ENCODE assay signal across 9 cellular contexts in the genomic region with DNA sequence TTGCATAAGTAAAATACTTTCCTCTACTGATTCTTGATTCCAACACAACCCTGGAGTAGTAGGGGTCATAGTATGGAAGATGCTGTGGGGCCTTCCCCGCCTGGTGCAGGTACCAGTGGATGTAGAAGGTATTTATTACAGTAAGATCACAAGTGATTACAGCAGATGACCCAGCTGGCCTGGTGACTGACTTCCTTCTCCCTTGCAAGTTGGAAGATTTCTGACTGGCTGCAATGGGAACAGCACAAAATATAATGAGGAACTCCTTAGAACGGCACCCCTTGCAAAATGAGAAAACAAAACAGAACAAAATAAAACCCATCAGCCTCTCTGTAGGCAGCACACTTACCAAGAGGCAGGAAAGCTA.
DNase-seq lines count a peak whose midpoint lies in the region; ATAC-seq lines count a peak whose summit lies in the region.
"Had no signal": no experiment of that assay in that cellular context is flagged by ENCODE, and none has a peak within 500 bp of the region (broad histone marks: within the 10 kb centered on the region; RNA-seq: fewer than 3 reads in every experiment).

No MANE protein-coding gene starts in this region.

- H3K4me1 Mint-ChIP-seq in CD4-positive, alpha-beta memory T cell = peaks cover 12 to 53% (median 17%) of the 10 kb centered on the region in 4 donors
- peaks cover 58% of the 10 kb centered on the region for H3K4me1 Mint-ChIP-seq in activated naive CD8-positive, alpha-beta T cell treated with anti-CD3 and anti-CD28 coated beads, Interleukin-2, amount 50 U/mL, for 24 hours
- H3K4me1 Mint-ChIP-seq in natural killer cell treated with Interleukin-12 subunit alpha and Interleukin-12 subunit beta and Interleukin-15 and Interleukin-18, amount 100 ng/mL, for 72 hours (ENCODE audit: low read depth in 2 of 2) = peaks cover 71 to 89% of the 10 kb centered on the region in 2 donors

- no peak for DNase-seq in CD4-positive, alpha-beta memory T cell
- DNase-seq in activated naive CD8-positive, alpha-beta T cell treated with anti-CD3 and anti-CD28 coated beads, Interleukin-2, amount 50 U/mL, for 24 hours = no peak
- no peak for DNase-seq in natural killer cell treated with Interleukin-12 subunit alpha and Interleukin-12 subunit beta and Interleukin-15 and Interleukin-18, amount 100 ng/mL, for 72 hours (ENCODE audit: low spot score)

- H3K27me3 Mint-ChIP-seq in CD4-positive, alpha-beta memory T cell = no peaks in the 10 kb centered on the region
- H3K27me3 Mint-ChIP-seq in activated naive CD8-positive, alpha-beta T cell treated with anti-CD3 and anti-CD28 coated beads, Interleukin-2, amount 50 U/mL, for 24 hours = no peaks in the 10 kb centered on the region
- no peaks in the 10 kb centered on the region for H3K27me3 Mint-ChIP-seq in natural killer cell treated with Interleukin-12 subunit alpha and Interleukin-12 subunit beta and Interleukin-15 and Interleukin-18, amount 100 ng/mL, for 72 hours

- H3K4me3 Mint-ChIP-seq in CD4-positive, alpha-beta memory T cell = peak overlapping the region; percentile 73 to 84 (median 79)
- peak overlapping the region; percentile 81 for H3K4me3 Mint-ChIP-seq in activated naive CD8-positive, alpha-beta T cell treated with anti-CD3 and anti-CD28 coated beads, Interleukin-2, amount 50 U/mL, for 24 hours
- peak overlapping the region; percentile 91 for H3K4me3 Mint-ChIP-seq in natural killer cell treated with Interleukin-12 subunit alpha and Interleukin-12 subunit beta and Interleukin-15 and Interleukin-18, amount 100 ng/mL, for 72 hours

- POLR2A ChIA-PET in CD4-positive, alpha-beta memory T cell (lab: Charles Lee; ENCODE audit: partially characterized antibody) = interaction anchor here (0.6 to 2.3 kb wide), 12 partner anchors 10 to 119 kb away, joined by 3 to 13 read pairs (median 6); no protein-coding TSS in a partner anchor

- no peaks in the 10 kb centered on the region for H3K27me3 ChIP-seq in CD4-positive, alpha-beta memory T cell (ENCODE audit: insufficient read depth, low read length)
- H3K27me3 ChIP-seq: tibial artery had no signal

- no peak overlapping the region for H3K4me3 ChIP-seq in CD4-positive, alpha-beta memory T cell (ENCODE audit: low read length in 2 of 2)
- H3K4me3 ChIP-seq: tibial artery had no signal

- no peaks in the 10 kb centered on the region for H3K36me3 Mint-ChIP-seq in CD4-positive, alpha-beta memory T cell
- H3K36me3 Mint-ChIP-seq in activated naive CD8-positive, alpha-beta T cell treated with anti-CD3 and anti-CD28 coated beads, Interleukin-2, amount 50 U/mL, for 24 hours (ENCODE audit: low read depth) = no peaks in the 10 kb centered on the region
- no peaks in the 10 kb centered on the region for H3K36me3 Mint-ChIP-seq in natural killer cell treated with Interleukin-12 subunit alpha and Interleukin-12 subunit beta and Interleukin-15 and Interleukin-18, amount 100 ng/mL, for 72 hours

- H3K9me3 ChIP-seq in CD4-positive, alpha-beta memory T cell (ENCODE audit: control insufficient read depth in 1 of 2, low read length in 2 of 2) = no peaks in the 10 kb centered on the region
- H3K9me3 ChIP-seq: tibial artery had no signal

- peak overlapping the region in 6 of 7 donors; percentile 71 to 91 (median 86) for H3K27ac Mint-ChIP-seq in CD4-positive, alpha-beta memory T cell
- H3K27ac Mint-ChIP-seq in activated naive CD8-positive, alpha-beta T cell treated with anti-CD3 and anti-CD28 coated beads, Interleukin-2, amount 50 U/mL, for 24 hours = peak overlapping the region; percentile 68
- peak overlapping the region; percentile 98 to 99 for H3K27ac Mint-ChIP-seq in natural killer cell treated with Interleukin-12 subunit alpha and Interleukin-12 subunit beta and Interleukin-15 and Interleukin-18, amount 100 ng/mL, for 72 hours

- intact Hi-C loops in CD4-positive, alpha-beta memory T cell (cut with micrococcal nuclease) = loop anchor here (1.0 to 2.0 kb wide), 3 partner anchors 14 to 228 kb away; no protein-coding TSS in a partner anchor

- H3K36me3 ChIP-seq in CD4-positive, alpha-beta memory T cell (ENCODE audit: insufficient read depth, low read length) = no peaks in the 10 kb centered on the region
- H3K36me3 ChIP-seq: tibial artery had no signal

- H3K9me3 Mint-ChIP-seq in CD4-positive, alpha-beta memory T cell = no peaks in the 10 kb centered on the region
- H3K9me3 Mint-ChIP-seq in activated naive CD8-positive, alpha-beta T cell treated with anti-CD3 and anti-CD28 coated beads, Interleukin-2, amount 50 U/mL, for 24 hours = no peaks in the 10 kb centered on the region
- H3K9me3 Mint-ChIP-seq in natural killer cell treated with Interleukin-12 subunit alpha and Interleukin-12 subunit beta and Interleukin-15 and Interleukin-18, amount 100 ng/mL, for 72 hours = no peaks in the 10 kb centered on the region

- ATAC-seq in HG02938 (IDR thresholded peaks at IDR 0.05; ENCODE audit: unreplicated experiment) (peak; percentile 23), HG02759 (IDR thresholded peaks at IDR 0.05; ENCODE audit: unreplicated experiment) (no peak), HG03097 (IDR thresholded peaks at IDR 0.05; ENCODE audit: low FRiP score, unreplicated experiment) (no peak), GM19467 (IDR thresholded peaks at IDR 0.05; ENCODE audit: unreplicated experiment) (no peak)
- no peak for ATAC-seq in activated naive CD8-positive, alpha-beta T cell treated with anti-CD3 and anti-CD28 coated beads, Interleukin-2, amount 50 U/mL, for 24 hours
- ATAC-seq in natural killer cell treated with Interleukin-12 subunit alpha and Interleukin-12 subunit beta and Interleukin-15 and Interleukin-18, amount 100 ng/mL, for 72 hours = no peak
- ATAC-seq in activated CD4-positive, CD25-positive, alpha-beta regulatory T cell treated with anti-CD3 and anti-CD28 coated beads, Interleukin-2, amount 50 U/mL, for 24 hours = no peak

- CTCF ChIA-PET in CD4-positive, alpha-beta memory T cell (lab: Charles Lee; ENCODE audit: partially characterized antibody) = interaction anchor here (0.9 to 5.4 kb wide), 24 partner anchors 8 to 433 kb away, joined by 3 to 202 read pairs (median 8); no protein-coding TSS in a partner anchor

- H3K4me1 ChIP-seq in CD4-positive, alpha-beta memory T cell (ENCODE audit: insufficient read depth, low read length) = peaks cover 12% of the 10 kb centered on the region
- H3K4me1 ChIP-seq: tibial artery had no signal

- peak overlapping the region; percentile 43 for H3K27ac ChIP-seq in CD4-positive, alpha-beta memory T cell (ENCODE audit: low read depth, low read length)
- H3K27ac ChIP-seq: tibial artery had no signal
